In the genomic region with DNA sequence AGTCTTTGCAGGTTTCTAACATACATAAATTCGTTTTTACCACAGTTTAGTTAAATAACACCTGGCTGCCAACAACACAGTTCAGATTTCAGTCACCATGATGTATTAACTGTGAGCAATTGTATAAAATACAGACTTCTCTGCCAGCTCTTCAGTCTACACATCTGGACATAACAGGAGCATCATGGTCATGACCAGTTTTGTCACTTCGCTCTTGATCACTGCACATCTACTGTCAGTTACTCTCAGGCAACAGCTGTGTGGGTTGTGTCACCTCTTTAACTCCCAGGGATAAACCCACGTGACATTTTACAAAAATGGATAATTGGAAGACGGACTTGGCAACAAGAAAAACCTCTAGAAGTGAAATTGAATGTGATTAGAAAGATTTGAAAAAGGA, we compare ENCODE assay signal across 21 cellular contexts. TPM values are rescaled to one million over a fixed set of nuclear protein-coding genes. Genes with fewer than 3 reads are reported as not detected.
A peak's percentile ranks its signal among the peaks of the same experiment; 100 is the strongest.
DNase-seq lines count a peak whose midpoint lies in the region; ATAC-seq, FAIRE-seq and TF ChIP-seq lines count a peak whose summit lies in the region.
"Had no signal": no experiment of that assay in that cellular context is flagged by ENCODE, and none has a peak within 500 bp of the region (broad histone marks: within the 10 kb centered on the region; RNA-seq: fewer than 3 reads in every experiment).

No MANE protein-coding gene starts in this region.

- POLR2A ChIA-PET in activated naive CD8-positive, alpha-beta T cell treated with anti-CD3 and anti-CD28 coated beads, Interleukin-2, amount 10 ng/mL, durations not matched to agents 7 days and 5 days (lab: Charles Lee), result interaction anchor here (1.0 kb wide), 1 partner anchor 47 kb away, joined by 3 read pairs; no protein-coding TSS in a partner anchor

- no peaks in the 10 kb centered on the region for H3K27me3 Mint-ChIP-seq in activated T-cell treated with anti-CD3 and anti-CD28 coated beads, Interleukin-2, amount 50 U/mL, for 24 hours
- no peaks in the 10 kb centered on the region for H3K27me3 Mint-ChIP-seq in activated naive CD8-positive, alpha-beta T cell treated with anti-CD3 and anti-CD28 coated beads, Interleukin-2, amount 10 ng/mL, durations not matched to agents 7 days and 5 days
- peaks cover 0 to 2% (median 1%) of the 10 kb centered on the region in 3 donors for H3K27me3 Mint-ChIP-seq in immature natural killer cell (ENCODE audit: low read depth in 3 of 3)

- no peak overlapping the region for H3K4me3 Mint-ChIP-seq in activated T-cell treated with anti-CD3 and anti-CD28 coated beads, Interleukin-2, amount 50 U/mL, for 24 hours
- H3K4me3 Mint-ChIP-seq in activated naive CD8-positive, alpha-beta T cell treated with anti-CD3 and anti-CD28 coated beads, Interleukin-2, amount 10 ng/mL, durations not matched to agents 7 days and 5 days, result no peak overlapping the region
- no peak overlapping the region for H3K4me3 Mint-ChIP-seq in immature natural killer cell
- H3K4me3 Mint-ChIP-seq: CD14-positive monocyte had no signal

- H3K27me3 ChIP-seq in psoas muscle (ENCODE audit: insufficient read depth in 3 of 3, low read length in 2 of 3), result no peaks in the 10 kb centered on the region
- H3K27me3 ChIP-seq in left ventricle myocardium inferior (ENCODE audit: low read depth), result no peaks in the 10 kb centered on the region

- ATAC-seq in activated naive CD8-positive, alpha-beta T cell treated with anti-CD3 and anti-CD28 coated beads, Interleukin-2, amount 10 ng/mL, durations not matched to agents 7 days and 5 days (ENCODE audit: low read depth), result no peak
- ATAC-seq in psoas muscle, result peak in 3 of 4 donors; percentile 51 to 61 (median 52)
- ATAC-seq: HepG2 had no signal

- peaks cover 46% of the 10 kb centered on the region for H3K4me1 Mint-ChIP-seq in activated T-cell treated with anti-CD3 and anti-CD28 coated beads, Interleukin-2, amount 50 U/mL, for 24 hours (ENCODE audit: low read depth)
- H3K4me1 Mint-ChIP-seq in activated naive CD8-positive, alpha-beta T cell treated with anti-CD3 and anti-CD28 coated beads, Interleukin-2, amount 10 ng/mL, durations not matched to agents 7 days and 5 days, result peaks cover 33% of the 10 kb centered on the region
- H3K4me1 Mint-ChIP-seq in immature natural killer cell, result peaks cover 29 to 60% of the 10 kb centered on the region in 2 donors

- no peaks in the 10 kb centered on the region for H3K9me3 ChIP-seq in psoas muscle
- H3K9me3 ChIP-seq in left ventricle myocardium inferior (replicated peaks), result no peaks in the 10 kb centered on the region

- intact Hi-C loops in psoas muscle (cut with DNase I) (no loop called here), left ventricle myocardium inferior (cut with micrococcal nuclease) (no loop called here)

- H3K27ac ChIP-seq in psoas muscle (no peak overlapping the region), left ventricle myocardium inferior (replicated peaks) (no peak overlapping the region)
- H3K27ac ChIP-seq: PC-9 had no signal

- H3K4me3 ChIP-seq in psoas muscle (no peak overlapping the region), left ventricle myocardium inferior (no peak overlapping the region)
- H3K4me3 ChIP-seq: PC-9 had no signal

- WGBS in psoas muscle, 3 donors, result 56 to 72% (median 58%) methylated on average over 4 of the region's 4 CpGs

- peaks cover 37% of the 10 kb centered on the region for H3K4me1 ChIP-seq in psoas muscle
- H3K4me1 ChIP-seq in left ventricle myocardium inferior, result peaks cover 70% of the 10 kb centered on the region

- H3K36me3 ChIP-seq in psoas muscle (ENCODE audit: insufficient read depth in 1 of 2, low read depth in 1 of 2) (peaks cover 0 to 15% of the 10 kb centered on the region in 2 donors), left ventricle myocardium inferior (peaks cover 17% of the 10 kb centered on the region)

- peaks cover 52% of the 10 kb centered on the region for H3K36me3 Mint-ChIP-seq in activated T-cell treated with anti-CD3 and anti-CD28 coated beads, Interleukin-2, amount 50 U/mL, for 24 hours (ENCODE audit: low read depth)
- H3K36me3 Mint-ChIP-seq in activated naive CD8-positive, alpha-beta T cell treated with anti-CD3 and anti-CD28 coated beads, Interleukin-2, amount 10 ng/mL, durations not matched to agents 7 days and 5 days, result peaks cover 30% of the 10 kb centered on the region
- H3K36me3 Mint-ChIP-seq in immature natural killer cell, result peaks cover 4 to 11% (median 7%) of the 10 kb centered on the region in 3 donors

- FAIRE-seq in D721Med (lab: Jason Lieb, UNC), result no peak
- FAIRE-seq: HepG2 had no signal

- no peaks in the 10 kb centered on the region for H3K9me3 Mint-ChIP-seq in activated T-cell treated with anti-CD3 and anti-CD28 coated beads, Interleukin-2, amount 50 U/mL, for 24 hours
- no peaks in the 10 kb centered on the region for H3K9me3 Mint-ChIP-seq in activated naive CD8-positive, alpha-beta T cell treated with anti-CD3 and anti-CD28 coated beads, Interleukin-2, amount 10 ng/mL, durations not matched to agents 7 days and 5 days
- H3K9me3 Mint-ChIP-seq in immature natural killer cell, result no peaks in the 10 kb centered on the region
- H3K9me3 Mint-ChIP-seq: CD14-positive monocyte had no signal

- no peak for DNase-seq in activated T-cell treated with anti-CD3 and anti-CD28 coated beads, Interleukin-2, amount 50 U/mL, for 24 hours
- no peak for DNase-seq in activated T-cell treated with anti-CD3 and anti-CD28 coated beads, Interleukin-2, amount 50 U/mL, for 48 hours
- DNase-seq in LHCN-M2 (ENCODE audit: low read depth) (peak; percentile 27), psoas muscle (no peak), left ventricle myocardium inferior (no peak), immature natural killer cell (no peak), D721Med (ENCODE audit: insufficient read length, low spot score) (no peak)
- DNase-seq in activated naive CD8-positive, alpha-beta T cell treated with anti-CD3 and anti-CD28 coated beads, Interleukin-2, amount 10 ng/mL, durations not matched to agents 7 days and 5 days, result no peak
- DNase-seq: Calu3, H7, KG1, NCI-H1048, NCI-H1436 treated with DMSO at 0.1 percent for 48 hours, NCI-H2081, NCI-H510A, NCI-H774, PC-9 had no signal

- TF ChIP-seq CTCF in psoas muscle (IDR thresholded peaks at IDR 0.05) (no peak), left ventricle myocardium inferior (IDR thresholded peaks at IDR 0.05; ENCODE audit: borderline replicate concordance) (no peak), D721Med (IDR thresholded peaks at IDR 0.05; ENCODE audit: insufficient read depth, missing control alignments) (no peak)

- H3K27ac Mint-ChIP-seq in activated T-cell treated with anti-CD3 and anti-CD28 coated beads, Interleukin-2, amount 50 U/mL, for 24 hours, result peak overlapping the region; percentile 13
- H3K27ac Mint-ChIP-seq in activated naive CD8-positive, alpha-beta T cell treated with anti-CD3 and anti-CD28 coated beads, Interleukin-2, amount 10 ng/mL, durations not matched to agents 7 days and 5 days, result peak overlapping the region; percentile 52
- peak overlapping the region in 3 of 6 donors; percentile 27 to 51 (median 31) for H3K27ac Mint-ChIP-seq in immature natural killer cell

RNA-seq across cellular contexts. Expression of a gene that starts 30.3 kb away (rescaled TPM):
- total RNA-seq in LHCN-M2 (2014; rRNA removed) (not detected in 2 replicates), psoas muscle (under 1 TPM; 0.27 to 0.81 (median 0.52) TPM), left ventricle myocardium inferior (0.63 TPM)
- not detected for polyA plus RNA-seq in LHCN-M2 (2012)
- total RNA-seq in activated naive CD8-positive, alpha-beta T cell treated with anti-CD3 and anti-CD28 coated beads, Interleukin-2, amount 10 ng/mL, durations not matched to agents 7 days and 5 days, result 100 to 1,000 TPM; 666 to 683 TPM
- polyA plus RNA-seq in psoas muscle (under 1 TPM; 0.09 to 0.18 (median 0.10) TPM), immature natural killer cell (100 to 1,000 TPM in 1 of 3 donors, 10 to 100 TPM in 2; 76.9 to 131 (median 93.4) TPM)
- total RNA-seq: A673, H7, HepG2, MCF 10A had no signal

RNA-seq across cellular contexts. Expression of a gene that starts 40.3 kb away (rescaled TPM):
- total RNA-seq in LHCN-M2 (2014; rRNA removed) (15.1 and 16.6 TPM in 2 replicates), psoas muscle (10 to 100 TPM; 65.3 to 90.8 (median 80.1) TPM), left ventricle myocardium inferior (93.7 TPM)
- polyA plus RNA-seq in LHCN-M2 (2012), result 3.0 TPM
- total RNA-seq in activated naive CD8-positive, alpha-beta T cell treated with anti-CD3 and anti-CD28 coated beads, Interleukin-2, amount 10 ng/mL, durations not matched to agents 7 days and 5 days, result 10 to 100 TPM; 36.1 to 42.1 TPM
- polyA plus RNA-seq in psoas muscle (10 to 100 TPM; 17.7 to 72.6 (median 29.6) TPM), immature natural killer cell (10 to 100 TPM; 14.8 to 27.2 (median 21.3) TPM)

Comparison
In these comparisons a context has a peak if more than half of its experiments do, and no peak if none do; other contexts are left out.
1. RNA of a gene that starts 30.3 kb away (total RNA-seq): 666 to 683 TPM in activated naive CD8-positive, alpha-beta T cell treated with anti-CD3 and anti-CD28 coated beads, Interleukin-2, amount 10 ng/mL, durations not matched to agents 7 days and 5 days; 0.63 TPM in left ventricle myocardium inferior (single experiment), 0.27 to 0.81 TPM in psoas muscle and not detected in LHCN-M2; every median in the first group is over 100 times any median in the second.